In genomic region chr17:47821031-47821423, GRCh38 we compare ENCODE assay signal across 8 cellular contexts.
A peak's percentile ranks its signal among the peaks of the same experiment; 100 is the strongest.
DNase-seq lines count a peak whose midpoint lies in the region; ATAC-seq and TF ChIP-seq lines count a peak whose summit lies in the region.

No MANE protein-coding gene starts in this region.

- H3K9me3 ChIP-seq in HUES6 (ENCODE audit: control insufficient read depth, insufficient read depth, low read depth, low read length), result no peaks in the 10 kb centered on the region
- H3K9me3 ChIP-seq in muscle layer of colon (ENCODE audit: low read length), result no peaks in the 10 kb centered on the region

- H3K27ac ChIP-seq in HUES6 (ENCODE audit: low read depth, low read length) (no peak overlapping the region), muscle layer of colon (ENCODE audit: low read depth, low read length) (peak overlapping the region; percentile 30)

- H3K36me3 ChIP-seq in HUES6 (ENCODE audit: control insufficient read depth, insufficient read depth, low read length) (peaks cover 35% of the 10 kb centered on the region), muscle layer of colon (ENCODE audit: insufficient read depth, low read length) (peaks cover 42% of the 10 kb centered on the region)

- H3K9ac ChIP-seq in HUES6 (ENCODE audit: low read length) (peak overlapping the region; percentile 49), muscle layer of colon (ENCODE audit: low read length) (peak overlapping the region; percentile 38)

- TF ChIP-seq CTCF in AG09309 (IDR thresholded peaks at IDR 0.05; ENCODE audit: control insufficient read depth, insufficient read depth, low read depth, low read length, missing control alignments) (no peak), cardiac fibroblast (IDR thresholded peaks at IDR 0.05; ENCODE audit: low read depth, low read length) (no peak), GM13977 (IDR thresholded peaks at IDR 0.05; ENCODE audit: extremely low read depth, insufficient read depth, missing control alignments) (no peak)

- no peaks in the 10 kb centered on the region for H3K27me3 ChIP-seq in HUES6 (ENCODE audit: control insufficient read depth, insufficient read depth, low read length)
- no peaks in the 10 kb centered on the region for H3K27me3 ChIP-seq in muscle layer of colon (ENCODE audit: control insufficient read depth in 1 of 2, insufficient read depth in 2 of 2, low read length in 2 of 2)

- in situ Hi-C loops in GM13977 (cut with MboI; ENCODE audit: low pct_unique_long_range_greater_than_20kb, low sequenced_read_pairs, unreplicated experiment), result no loop called here

- H3K4me3 ChIP-seq in AG09309 (ENCODE audit: control insufficient read depth, low read depth, low read length) (peak overlapping the region; percentile 81), HUES6 (ENCODE audit: low read depth, low read length) (peak overlapping the region; percentile 73), cardiac fibroblast (replicated peaks in 1 of 2; ENCODE audit: low read depth in 2 of 2, low read length in 2 of 2) (peak overlapping the region; percentile 64 to 74), muscle layer of colon (ENCODE audit: low read depth in 1 of 2, low read length in 2 of 2) (peak overlapping the region; percentile 62 to 85)

- ATAC-seq in HG03097 (IDR thresholded peaks at IDR 0.05; ENCODE audit: low FRiP score, unreplicated experiment) (no peak), GM18517 (IDR thresholded peaks at IDR 0.05; ENCODE audit: unreplicated experiment) (no peak), GM21529 (IDR thresholded peaks at IDR 0.05; ENCODE audit: unreplicated experiment) (no peak)

- no peak for DNase-seq in AG09309 (ENCODE audit: low read depth)
- no peak for DNase-seq in cardiac fibroblast (ENCODE audit: low read depth in 2 of 2)
- DNase-seq in GM13977 (ENCODE audit: low spot score), result no peak

- H3K4me1 ChIP-seq in HUES6 (ENCODE audit: control insufficient read depth, insufficient read depth, low read length), result peaks cover 13% of the 10 kb centered on the region
- H3K4me1 ChIP-seq in muscle layer of colon (ENCODE audit: insufficient read depth, low read length), result peaks cover 16% of the 10 kb centered on the region
